11 cellular contexts compared by ENCODE assay signal in the genomic region with DNA sequence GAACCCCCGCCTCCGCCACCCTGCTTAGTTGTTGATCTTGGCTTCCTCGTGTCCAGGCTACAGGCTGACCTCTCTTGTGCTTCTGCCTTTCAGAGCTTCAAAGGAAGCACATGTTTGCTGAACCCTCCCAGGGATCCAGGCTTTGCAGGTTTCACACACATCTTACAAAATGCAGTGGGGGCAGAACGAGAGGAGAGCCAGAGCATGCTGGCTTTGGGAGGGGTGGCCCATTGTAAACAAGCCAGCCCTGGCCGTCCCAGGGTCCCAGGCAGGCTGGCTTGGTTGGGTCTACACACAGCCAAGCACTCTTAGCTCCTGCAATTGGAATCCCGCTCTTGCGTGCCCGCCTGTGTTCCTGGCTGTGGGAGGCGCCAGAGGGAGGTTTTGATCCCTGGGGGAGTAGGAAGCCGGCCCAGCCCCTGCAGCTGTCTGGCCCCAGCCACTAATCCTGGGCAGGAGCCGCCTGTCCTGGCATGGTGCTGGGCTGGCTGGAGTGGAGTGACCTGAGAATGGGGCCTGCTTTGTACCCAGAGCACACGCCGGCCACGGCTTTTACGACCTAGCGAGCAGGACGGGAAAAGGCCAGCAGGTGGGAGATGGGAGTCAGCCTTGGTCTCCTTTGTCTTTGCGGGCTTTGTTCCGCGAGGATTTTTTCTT. TPM values are rescaled to one million over a fixed set of nuclear protein-coding genes. Genes with fewer than 3 reads are reported as not detected.
DNase-seq lines count a peak whose midpoint lies in the region; ATAC-seq and TF ChIP-seq lines count a peak whose summit lies in the region.
"Had no signal": no experiment of that assay in that cellular context is flagged by ENCODE, and none has a peak within 500 bp of the region (broad histone marks: within the 10 kb centered on the region; RNA-seq: fewer than 3 reads in every experiment).

No MANE protein-coding gene starts in this region.

- no peaks in the 10 kb centered on the region for H3K9me3 Mint-ChIP-seq in stimulated activated naive CD8-positive, alpha-beta T cell treated with anti-CD3 and anti-CD28 coated beads, Interleukin-15, amount 100 ng/mL, for 72 hours

- H3K9me3 ChIP-seq in WERI-Rb-1 (ENCODE audit: severe bottlenecking): no peaks in the 10 kb centered on the region
- H3K9me3 ChIP-seq in sigmoid colon: no peaks in the 10 kb centered on the region
- H3K9me3 ChIP-seq: ovary had no signal

- no peak for TF ChIP-seq EP300 in sigmoid colon (IDR thresholded peaks at IDR 0.05)

- H3K36me3 ChIP-seq in WERI-Rb-1 (peaks cover 68% of the 10 kb centered on the region), sigmoid colon (no peaks in the 10 kb centered on the region)
- H3K36me3 ChIP-seq: ovary had no signal

- H3K27ac Mint-ChIP-seq in stimulated activated naive CD8-positive, alpha-beta T cell treated with anti-CD3 and anti-CD28 coated beads, Interleukin-15, amount 100 ng/mL, for 72 hours: no peak overlapping the region

- intact Hi-C loops in sigmoid colon (cut with DNase I): no loop called here

- TF ChIP-seq CTCF in WERI-Rb-1 (IDR thresholded peaks at IDR 0.05; ENCODE audit: low read depth, low read length) (peak; percentile 57), sigmoid colon (IDR thresholded peaks at IDR 0.05) (peak in 1 of 4 experiments; percentile 5)

- TF ChIP-seq POLR2A in sigmoid colon (IDR thresholded peaks at IDR 0.05): no peak

- no peaks in the 10 kb centered on the region for H3K4me1 Mint-ChIP-seq in stimulated activated naive CD8-positive, alpha-beta T cell treated with anti-CD3 and anti-CD28 coated beads, Interleukin-15, amount 100 ng/mL, for 72 hours

- WGBS in sigmoid colon, 2 donors: 25 to 75% methylated on average over 20 of the region's 20 CpGs

- H3K4me3 ChIP-seq in WERI-Rb-1 (ENCODE audit: low read depth, low read length) (no peak overlapping the region; the same call in 1 of the 2 replicates), sigmoid colon (no peak overlapping the region)
- H3K4me3 ChIP-seq: ovary had no signal

- H3K27me3 ChIP-seq in WERI-Rb-1 (ENCODE audit: insufficient read depth, low read depth, severe bottlenecking): no peaks in the 10 kb centered on the region
- H3K27me3 ChIP-seq in sigmoid colon: no peaks in the 10 kb centered on the region
- H3K27me3 ChIP-seq: ovary had no signal

- CTCF ChIA-PET in HEK293T (lab: Yijun Ruan, JAX): interaction anchor here (0.5 to 0.8 kb wide), 2 partner anchors 20 to 102 kb away, joined by 3 read pairs; no protein-coding TSS in a partner anchor

- no peak for ATAC-seq in stimulated activated naive CD8-positive, alpha-beta T cell treated with anti-CD3 and anti-CD28 coated beads, Interleukin-15, amount 100 ng/mL, for 72 hours

- POLR2A ChIA-PET in HEK293T (lab: Yijun Ruan, JAX): no interaction called here

- H3K27ac ChIP-seq in WERI-Rb-1 (peak overlapping the region; percentile 90), sigmoid colon (no peak overlapping the region)
- H3K27ac ChIP-seq: ovary had no signal

- peaks cover 0 to 55% (median 26%) of the 10 kb centered on the region in 4 donors for H3K4me1 ChIP-seq in sigmoid colon

- peak; percentile 27 for DNase-seq in HEK293T (ENCODE audit: extremely low spot score)
- peak; percentile 96 for DNase-seq in WERI-Rb-1
- peak; percentile 41 to 67 for DNase-seq in hippocampal formation (lab: John Stamatoyannopoulos, UW)
- DNase-seq in putamen (ENCODE audit: low spot score): peak; percentile 61
- no peak for DNase-seq in NCI-H1436 (lab: John Stamatoyannopoulos, UW)
- no peak for DNase-seq in sigmoid colon
- no peak for DNase-seq in stimulated activated naive CD8-positive, alpha-beta T cell treated with anti-CD3 and anti-CD28 coated beads, Interleukin-15, amount 100 ng/mL, for 72 hours
- DNase-seq in NCI-H1930 (lab: John Stamatoyannopoulos, UW): no peak
- DNase-seq: central memory CD4-positive, alpha-beta T cell; T-helper 1 cell had no signal

- no peaks in the 10 kb centered on the region for H3K27me3 Mint-ChIP-seq in stimulated activated naive CD8-positive, alpha-beta T cell treated with anti-CD3 and anti-CD28 coated beads, Interleukin-15, amount 100 ng/mL, for 72 hours

- H3K4me3 Mint-ChIP-seq in stimulated activated naive CD8-positive, alpha-beta T cell treated with anti-CD3 and anti-CD28 coated beads, Interleukin-15, amount 100 ng/mL, for 72 hours: no peak overlapping the region

TF ChIP-seq in HEK293T, 16 proteins besides CTCF, POLR2A, EP300 and RAD21:
- TF ChIP-seq ARNT (IDR thresholded peaks at IDR 0.05): no peak
- TF ChIP-seq TARDBP (IDR thresholded peaks at IDR 0.05): no peak
- no peak for TF ChIP-seq ZNF384 (IDR thresholded peaks at IDR 0.05)
- no peak for TF ChIP-seq SP1 (IDR thresholded peaks at IDR 0.05)
- no peak for TF ChIP-seq FOXK2 (IDR thresholded peaks at IDR 0.05)

RNA-seq across cellular contexts. Expression of a gene that starts 53.9 kb away (rescaled TPM):
- total RNA-seq in sigmoid colon: 10 to 100 TPM; 11.4 to 22.8 (median 19.1) TPM
- polyA plus RNA-seq in sigmoid colon: 10 to 100 TPM in 1 of 3 donors, 1 to 10 TPM in 2; 4.8 to 14.0 (median 7.2) TPM

Comparison
In these comparisons a context has a peak if more than half of its experiments do, and no peak if none do; other contexts are left out.
1. DNase-seq: peak in HEK293T (single experiment), WERI-Rb-1 (single experiment), hippocampal formation (2 of 2) and putamen (single experiment); none in NCI-H1436 (single experiment), sigmoid colon (single experiment), stimulated activated naive CD8-positive, alpha-beta T cell treated with anti-CD3 and anti-CD28 coated beads, Interleukin-15, amount 100 ng/mL, for 72 hours (0 of 2) and NCI-H1930 (0 of 2).